In the genomic region with DNA sequence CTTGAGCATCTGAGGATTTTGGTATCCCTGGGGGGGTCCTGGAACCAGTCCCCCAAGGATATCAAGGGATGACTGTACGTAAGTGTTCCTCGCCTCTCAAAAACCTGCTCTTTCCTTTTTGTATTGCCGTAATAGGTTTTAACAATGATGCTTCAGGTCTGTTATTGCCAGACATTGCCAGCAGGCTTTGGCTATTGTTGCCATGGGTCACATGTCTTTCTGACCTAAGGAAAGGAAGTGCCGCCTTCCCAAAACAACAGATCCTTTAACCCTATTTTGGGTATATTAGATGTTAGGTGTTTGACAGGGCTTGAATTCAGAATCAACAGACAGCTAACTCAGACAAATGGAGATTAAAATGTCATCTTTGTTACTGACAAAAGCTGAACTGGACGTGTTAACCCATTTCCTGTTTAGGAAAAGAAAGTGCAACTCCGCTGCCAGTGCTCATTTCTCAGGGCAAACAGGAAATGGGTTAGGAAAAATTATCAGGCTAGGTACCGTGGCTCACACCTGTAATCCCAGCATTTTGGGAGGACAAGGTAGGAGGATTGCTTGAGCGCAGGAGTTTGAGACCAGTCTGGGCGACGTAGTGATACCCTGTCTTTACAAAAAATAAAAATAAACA, we compare ENCODE assay signal across 18 cellular contexts. TPM values are rescaled to one million over a fixed set of nuclear protein-coding genes. Genes with fewer than 3 reads are reported as not detected.
DNase-seq lines count a peak whose midpoint lies in the region; ATAC-seq and TF ChIP-seq lines count a peak whose summit lies in the region.
"Had no signal": no experiment of that assay in that cellular context is flagged by ENCODE, and none has a peak within 500 bp of the region (broad histone marks: within the 10 kb centered on the region; RNA-seq: fewer than 3 reads in every experiment).

No MANE protein-coding gene starts in this region.

- 0 out of 2 replicates have a peak, but pooled peaks cover 4% of the 10 kb centered on the region for H3K9me2 ChIP-seq in Loucy (replicated peaks; ENCODE audit: low read depth, low read length)

- no peaks in the 10 kb centered on the region for H4K20me1 ChIP-seq in Loucy (ENCODE audit: insufficient read depth, low read length, poor library complexity, severe bottlenecking)

- no peak for DNase-seq in activated CD4-positive, alpha-beta T cell treated with anti-CD3 and anti-CD28 coated beads for 36 hours
- no peak for DNase-seq in activated CD4-positive, alpha-beta T cell treated with anti-CD3 and anti-CD28 coated beads, Interleukin-2, amount 50 U/mL, for 4 hours
- DNase-seq in activated naive CD8-positive, alpha-beta T cell treated with anti-CD3 and anti-CD28 coated beads, Interleukin-2, amount 10 ng/mL, durations not matched to agents 7 days and 5 days, result no peak
- DNase-seq in natural killer cell treated with Interleukin-12 subunit alpha and Interleukin-12 subunit beta and Interleukin-15 and Interleukin-18, amount 100 ng/mL, for 72 hours (ENCODE audit: low spot score), result no peak
- DNase-seq in RWPE1 (ENCODE audit: low spot score) (no peak), NCI-H146 (lab: John Stamatoyannopoulos, UW) (no peak), T-helper 9 cell (no peak)
- DNase-seq: activated CD8-positive, alpha-beta memory T cell treated with anti-CD3 and anti-CD28 coated beads, Interleukin-2, amount 50 U/mL, for 4 hours; adrenal gland; C1 segment of cervical spinal cord; mucosa of descending colon; SJCRH30; stimulated activated CD4-positive, alpha-beta T cell treated with anti-CD3 and anti-CD28 coated beads, Interleukin-12 subunit alpha, Interleukin-12 subunit beta, amount 100 ng/mL, for 4 hours; testis had no signal

- no peaks in the 10 kb centered on the region for H3F3A ChIP-seq in Loucy (ENCODE audit: low read depth)

- H3K4me3 Mint-ChIP-seq in activated CD4-positive, alpha-beta T cell treated with anti-CD3 and anti-CD28 coated beads for 36 hours, result no peak overlapping the region
- peak overlapping the region; percentile 54 for H3K4me3 Mint-ChIP-seq in activated naive CD8-positive, alpha-beta T cell treated with anti-CD3 and anti-CD28 coated beads, Interleukin-2, amount 10 ng/mL, durations not matched to agents 7 days and 5 days
- H3K4me3 Mint-ChIP-seq in natural killer cell treated with Interleukin-12 subunit alpha and Interleukin-12 subunit beta and Interleukin-15 and Interleukin-18, amount 100 ng/mL, for 72 hours, result peak overlapping the region; percentile 67

- H3K4me3 ChIP-seq in Loucy (ENCODE audit: low read length, poor library complexity, severe bottlenecking), result no peak overlapping the region
- H3K4me3 ChIP-seq: adrenal gland, mucosa of descending colon, SJCRH30, testis had no signal

- H3K4me2 ChIP-seq in Loucy (ENCODE audit: low read depth, low read length, poor library complexity, severe bottlenecking), result no peak overlapping the region

- ATAC-seq in activated CD4-positive, alpha-beta T cell treated with anti-CD3 and anti-CD28 coated beads for 36 hours, result no peak
- no peak for ATAC-seq in activated naive CD8-positive, alpha-beta T cell treated with anti-CD3 and anti-CD28 coated beads, Interleukin-2, amount 10 ng/mL, durations not matched to agents 7 days and 5 days (ENCODE audit: low read depth)
- peak in 1 of 2 donors; percentile 33 for ATAC-seq in natural killer cell treated with Interleukin-12 subunit alpha and Interleukin-12 subunit beta and Interleukin-15 and Interleukin-18, amount 100 ng/mL, for 72 hours

- H3K27ac Mint-ChIP-seq in activated CD4-positive, alpha-beta T cell treated with anti-CD3 and anti-CD28 coated beads for 36 hours, result peak overlapping the region; percentile 60
- peak overlapping the region; percentile 40 for H3K27ac Mint-ChIP-seq in activated naive CD8-positive, alpha-beta T cell treated with anti-CD3 and anti-CD28 coated beads, Interleukin-2, amount 10 ng/mL, durations not matched to agents 7 days and 5 days
- peak overlapping the region; percentile 66 to 84 for H3K27ac Mint-ChIP-seq in natural killer cell treated with Interleukin-12 subunit alpha and Interleukin-12 subunit beta and Interleukin-15 and Interleukin-18, amount 100 ng/mL, for 72 hours

- H3K9ac ChIP-seq in Loucy (ENCODE audit: low read depth, low read length, poor library complexity, severe bottlenecking), result no peak overlapping the region
- H3K9ac ChIP-seq: parathyroid adenoma had no signal

- H3K27ac ChIP-seq in RWPE1, result no peak overlapping the region
- H3K27ac ChIP-seq: epithelial cell of prostate, parathyroid adenoma, SJCRH30, testis had no signal

- TF ChIP-seq CTCF in Loucy (conservative IDR thresholded peaks at IDR 0.05; ENCODE audit: low read length) (no peak), RWPE1 (conservative IDR thresholded peaks at IDR 0.05; ENCODE audit: low read depth) (no peak)

- no peaks in the 10 kb centered on the region for H3K36me3 Mint-ChIP-seq in activated CD4-positive, alpha-beta T cell treated with anti-CD3 and anti-CD28 coated beads for 36 hours (ENCODE audit: low read depth)
- peaks cover 1% of the 10 kb centered on the region for H3K36me3 Mint-ChIP-seq in activated naive CD8-positive, alpha-beta T cell treated with anti-CD3 and anti-CD28 coated beads, Interleukin-2, amount 10 ng/mL, durations not matched to agents 7 days and 5 days
- H3K36me3 Mint-ChIP-seq in natural killer cell treated with Interleukin-12 subunit alpha and Interleukin-12 subunit beta and Interleukin-15 and Interleukin-18, amount 100 ng/mL, for 72 hours, result no peaks in the 10 kb centered on the region

- no peaks in the 10 kb centered on the region for H3K9me3 Mint-ChIP-seq in activated CD4-positive, alpha-beta T cell treated with anti-CD3 and anti-CD28 coated beads for 36 hours (ENCODE audit: low read depth)
- peaks cover 1% of the 10 kb centered on the region for H3K9me3 Mint-ChIP-seq in activated naive CD8-positive, alpha-beta T cell treated with anti-CD3 and anti-CD28 coated beads, Interleukin-2, amount 10 ng/mL, durations not matched to agents 7 days and 5 days
- H3K9me3 Mint-ChIP-seq in natural killer cell treated with Interleukin-12 subunit alpha and Interleukin-12 subunit beta and Interleukin-15 and Interleukin-18, amount 100 ng/mL, for 72 hours, result no peaks in the 10 kb centered on the region

- H2AFZ ChIP-seq in Loucy (ENCODE audit: low read length), result peak overlapping the region; percentile 66; the same call in 1 of the 2 replicates
- H2AFZ ChIP-seq: parathyroid adenoma had no signal

- H3K27me3 ChIP-seq in Loucy (ENCODE audit: insufficient read depth, low read length, poor library complexity, severe bottlenecking), result no peaks in the 10 kb centered on the region
- H3K27me3 ChIP-seq: adrenal gland, SJCRH30, testis had no signal

- H3K36me3 ChIP-seq in Loucy (ENCODE audit: insufficient read depth, low read length), result no peaks in the 10 kb centered on the region
- H3K36me3 ChIP-seq: adrenal gland, SJCRH30 had no signal

- POLR2A ChIA-PET in activated CD4-positive, alpha-beta T cell treated with anti-CD3 and anti-CD28 coated beads for 36 hours (lab: Charles Lee), result no interaction called here
- POLR2A ChIA-PET in activated naive CD8-positive, alpha-beta T cell treated with anti-CD3 and anti-CD28 coated beads, Interleukin-2, amount 10 ng/mL, durations not matched to agents 7 days and 5 days (lab: Charles Lee), result interaction anchor here (1.2 to 5.8 kb wide), 3 partner anchors 13 to 420 kb away, joined by 3 to 24 read pairs (median 6); a partner anchor contains a TSS
- POLR2A ChIA-PET in RWPE1 (lab: Yijun Ruan, JAX; ENCODE audit: low non-redundant PET), result no interaction called here

- H3K9me3 ChIP-seq in Loucy (ENCODE audit: insufficient read depth, low read depth, low read length), result no peaks in the 10 kb centered on the region
- H3K9me3 ChIP-seq: adrenal gland, mucosa of descending colon, SJCRH30, testis had no signal

- H3K79me2 ChIP-seq in Loucy (ENCODE audit: insufficient read depth, low read length), result no peaks in the 10 kb centered on the region
- H3K79me2 ChIP-seq: parathyroid adenoma had no signal

- peaks cover 16% of the 10 kb centered on the region for H3K4me1 ChIP-seq in Loucy (ENCODE audit: insufficient read depth, low read length, poor library complexity, severe bottlenecking)
- H3K4me1 ChIP-seq: adrenal gland, parathyroid adenoma, SJCRH30, testis had no signal

- H3K27me3 Mint-ChIP-seq in activated CD4-positive, alpha-beta T cell treated with anti-CD3 and anti-CD28 coated beads for 36 hours, result no peaks in the 10 kb centered on the region
- H3K27me3 Mint-ChIP-seq in activated naive CD8-positive, alpha-beta T cell treated with anti-CD3 and anti-CD28 coated beads, Interleukin-2, amount 10 ng/mL, durations not matched to agents 7 days and 5 days, result peaks cover 6% of the 10 kb centered on the region
- no peaks in the 10 kb centered on the region for H3K27me3 Mint-ChIP-seq in natural killer cell treated with Interleukin-12 subunit alpha and Interleukin-12 subunit beta and Interleukin-15 and Interleukin-18, amount 100 ng/mL, for 72 hours

- intact Hi-C loops in activated CD4-positive, alpha-beta T cell treated with anti-CD3 and anti-CD28 coated beads for 36 hours (cut with DNase I, micrococcal nuclease), result no loop called here

- peaks cover 7% of the 10 kb centered on the region for H3K4me1 Mint-ChIP-seq in activated CD4-positive, alpha-beta T cell treated with anti-CD3 and anti-CD28 coated beads for 36 hours
- peaks cover 12% of the 10 kb centered on the region for H3K4me1 Mint-ChIP-seq in activated naive CD8-positive, alpha-beta T cell treated with anti-CD3 and anti-CD28 coated beads, Interleukin-2, amount 10 ng/mL, durations not matched to agents 7 days and 5 days
- peaks cover 7 to 9% of the 10 kb centered on the region in 2 donors for H3K4me1 Mint-ChIP-seq in natural killer cell treated with Interleukin-12 subunit alpha and Interleukin-12 subunit beta and Interleukin-15 and Interleukin-18, amount 100 ng/mL, for 72 hours (ENCODE audit: low read depth in 2 of 2)

- CTCF ChIA-PET in activated CD4-positive, alpha-beta T cell treated with anti-CD3 and anti-CD28 coated beads for 36 hours (lab: Charles Lee), result interaction anchor here (1.2 to 2.7 kb wide), 3 partner anchors 11 to 149 kb away, joined by 5 to 11 read pairs (median 7); a partner anchor contains a TSS
- CTCF ChIA-PET in RWPE1 (lab: Yijun Ruan, JAX), result no interaction called here

RNA-seq across cellular contexts. Expression of a gene that starts 12.4 kb away (rescaled TPM):
- 10 to 100 TPM; 57.9 to 61.1 TPM for total RNA-seq in activated CD4-positive, alpha-beta T cell treated with anti-CD3 and anti-CD28 coated beads for 36 hours
- total RNA-seq in activated naive CD8-positive, alpha-beta T cell treated with anti-CD3 and anti-CD28 coated beads, Interleukin-2, amount 10 ng/mL, durations not matched to agents 7 days and 5 days, result 10 to 100 TPM; 85.9 to 91.2 TPM
- total RNA-seq in natural killer cell treated with Interleukin-12 subunit alpha and Interleukin-12 subunit beta and Interleukin-15 and Interleukin-18, amount 100 ng/mL, for 72 hours, result 100 to 1,000 TPM in 1 of 2 donors, 10 to 100 TPM in 1; 76.3 to 104 TPM

RNA-seq across cellular contexts. Expression of a gene that starts 18.8 kb away (rescaled TPM):
- total RNA-seq in activated CD4-positive, alpha-beta T cell treated with anti-CD3 and anti-CD28 coated beads for 36 hours, result 10 to 100 TPM; 14.6 to 20.6 TPM
- total RNA-seq in activated naive CD8-positive, alpha-beta T cell treated with anti-CD3 and anti-CD28 coated beads, Interleukin-2, amount 10 ng/mL, durations not matched to agents 7 days and 5 days, result 10 to 100 TPM; 32.3 to 33.0 TPM
- 10 to 100 TPM; 27.5 to 35.7 TPM for total RNA-seq in natural killer cell treated with Interleukin-12 subunit alpha and Interleukin-12 subunit beta and Interleukin-15 and Interleukin-18, amount 100 ng/mL, for 72 hours
- total RNA-seq: A172, SJCRH30 had no signal

RNA-seq across cellular contexts. Expression of a gene that starts 33.0 kb away (rescaled TPM):
- total RNA-seq in activated CD4-positive, alpha-beta T cell treated with anti-CD3 and anti-CD28 coated beads for 36 hours, result under 1 TPM in 1 of 2 experiments, not detected in 1; 0.12 TPM
- total RNA-seq in activated naive CD8-positive, alpha-beta T cell treated with anti-CD3 and anti-CD28 coated beads, Interleukin-2, amount 10 ng/mL, durations not matched to agents 7 days and 5 days, result not detected
- total RNA-seq in natural killer cell treated with Interleukin-12 subunit alpha and Interleukin-12 subunit beta and Interleukin-15 and Interleukin-18, amount 100 ng/mL, for 72 hours, result under 1 TPM in 1 of 2 donors, not detected in 1; 0.12 TPM
- total RNA-seq: A172, mucosa of descending colon had no signal
